Comparison of ENCODE assay signal across 22 cellular contexts in the genomic region with DNA sequence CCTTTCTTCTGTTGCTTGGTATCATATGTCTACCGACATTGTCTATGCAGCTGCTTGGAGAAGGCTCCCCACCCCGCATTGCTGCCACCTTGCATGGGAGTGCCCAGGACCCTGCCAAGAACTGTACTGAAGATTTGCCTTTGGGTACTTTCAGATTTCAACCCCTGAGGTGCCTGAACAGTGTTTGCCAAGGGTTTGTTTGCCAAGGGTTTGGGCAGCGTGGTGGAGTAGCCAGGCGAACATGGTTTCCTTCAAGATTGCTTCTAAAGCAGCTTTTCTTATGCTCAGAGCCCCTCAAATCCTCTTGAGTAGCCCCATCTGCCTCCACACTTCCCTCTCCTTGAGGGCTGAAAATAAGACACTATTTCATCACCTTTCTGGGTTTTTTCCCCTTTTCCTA. TPM values are rescaled to one million over a fixed set of nuclear protein-coding genes. Genes with fewer than 3 reads are reported as not detected.
A peak's percentile ranks its signal among the peaks of the same experiment; 100 is the strongest.
DNase-seq lines count a peak whose midpoint lies in the region; ATAC-seq, FAIRE-seq and TF ChIP-seq lines count a peak whose summit lies in the region.
"Had no signal": no experiment of that assay in that cellular context is flagged by ENCODE, and none has a peak within 500 bp of the region (broad histone marks: within the 10 kb centered on the region; RNA-seq: fewer than 3 reads in every experiment).

No MANE protein-coding gene starts in this region.

- no peak overlapping the region for H3K4me3 Mint-ChIP-seq in osteocyte (ENCODE audit: unreplicated experiment)
- H3K4me3 Mint-ChIP-seq: B cell; CD4-positive, alpha-beta T cell; CD8-positive, alpha-beta T cell had no signal

- H4K91ac ChIP-seq in H1 (replicated peaks; ENCODE audit: insufficient read length, low read length) = no peak overlapping the region

- intact Hi-C loops in mucosa of descending colon (cut with DNase I, micrococcal nuclease) (no loop called here), psoas muscle (cut with DNase I) (no loop called here)

- no peak overlapping the region for H2BK15ac ChIP-seq in H1 (ENCODE audit: low read length)

- no peaks in the 10 kb centered on the region for H3K79me2 ChIP-seq in H1 (ENCODE audit: control insufficient read depth in 1 of 2, insufficient read depth in 2 of 2, low read length in 2 of 2)

- FAIRE-seq in H1 (lab: Jason Lieb, UNC) = no peak
- FAIRE-seq: A549, GM12891, GM19239 had no signal

- peak; percentile 23 for DNase-seq in NCI-H82 (lab: John Stamatoyannopoulos, UW)
- DNase-seq in NCI-H82 treated with DMSO at 0.1 percent for 48 hours (lab: John Stamatoyannopoulos, UW; ENCODE audit: unreplicated experiment) = no peak
- no peak for DNase-seq in H1 (ENCODE audit: low read depth in 1 of 2, low spot score in 2 of 2)
- peak in 1 of 3 donors; percentile 27 for DNase-seq in mucosa of descending colon
- peak; percentile 53 for DNase-seq in osteocyte (ENCODE audit: extremely low spot score, unreplicated experiment)
- no peak for DNase-seq in NCI-H2029 treated with DMSO at 0.1 percent for 48 hours (lab: John Stamatoyannopoulos, UW)
- no peak for DNase-seq in psoas muscle
- DNase-seq in NCI-H1092 treated with DMSO at 0.1 percent for 48 hours (lab: John Stamatoyannopoulos, UW) = no peak
- DNase-seq: AML-193; Caco-2; Calu3; CD4-positive, alpha-beta T cell; CD8-positive, alpha-beta T cell; DMS79 treated with DMSO at 0.1 percent for 48 hours; GF-D8 had no signal

- no peak overlapping the region for H3K14ac ChIP-seq in H1 (ENCODE audit: insufficient read length)

- TF ChIP-seq POLR2A in H1 (IDR thresholded peaks at IDR 0.05; ENCODE audit: control extremely low read depth in 1 of 2, low read depth in 2 of 2, low read length in 2 of 2) = no peak

- CTCF ChIA-PET in H1 (lab: Charles Lee; ENCODE audit: partially characterized antibody) = interaction anchor here (0.5 to 9.2 kb wide), 4 partner anchors 12 to 85 kb away, joined by 3 to 77 read pairs (median 10); no protein-coding TSS in a partner anchor

- no peak overlapping the region for H2AK5ac ChIP-seq in H1 (ENCODE audit: low read depth, low read length)

- no peak overlapping the region for H2BK12ac ChIP-seq in H1 (ENCODE audit: low read depth, low read length)

- H3K4me1 ChIP-seq in H1 (replicated peaks in 1 of 4; ENCODE audit: control insufficient read depth in 3 of 4, insufficient read depth in 4 of 4, low read length in 3 of 4) = peaks cover 0 to 4% (median 1%) of the 10 kb centered on the region in 4 experiments; a peak in 4 of 7 replicates
- peaks cover 4% of the 10 kb centered on the region for H3K4me1 ChIP-seq in mucosa of descending colon (ENCODE audit: low read depth)
- H3K4me1 ChIP-seq in psoas muscle = no peaks in the 10 kb centered on the region
- H3K4me1 ChIP-seq: A549, Caco-2 had no signal

- ATAC-seq in mucosa of descending colon (peak; percentile 56), psoas muscle (no peak)
- ATAC-seq: A549; CD8-positive, alpha-beta T cell had no signal

- no peak overlapping the region for H3K9ac ChIP-seq in H1 (replicated peaks in 1 of 4; ENCODE audit: extremely low read depth in 1 of 4, low read depth in 3 of 4, low read length in 3 of 4)
- H3K9ac ChIP-seq: BLaER1 treated with 17β-estradiol and CSF1 and Interleukin-3, amounts not matched to agents 10 nM and 100 nM had no signal

- H3K79me1 ChIP-seq in H1 (ENCODE audit: low read depth, low read length) = no peaks in the 10 kb centered on the region

- no peak overlapping the region for H3K4me3 ChIP-seq in H1 (ENCODE audit: extremely low read depth in 1 of 4, insufficient read depth in 2 of 4, low read depth in 3 of 4, low read length in 4 of 4)
- H3K4me3 ChIP-seq in mucosa of descending colon = no peak overlapping the region
- H3K4me3 ChIP-seq in psoas muscle = no peak overlapping the region
- H3K4me3 ChIP-seq: A549; BLaER1 treated with 17β-estradiol and CSF1 and Interleukin-3, amounts not matched to agents 10 nM and 100 nM had no signal

- H3K9me3 Mint-ChIP-seq in osteocyte (ENCODE audit: unreplicated experiment) = no peaks in the 10 kb centered on the region
- H3K9me3 Mint-ChIP-seq: CD4-positive, alpha-beta T cell; CD8-positive, alpha-beta T cell had no signal

- H3K4ac ChIP-seq in H1 (replicated peaks; ENCODE audit: insufficient read length, low read depth, low read length) = no peak overlapping the region

- TF ChIP-seq RAD21 in H1 (IDR thresholded peaks at IDR 0.05 in 1 of 2, conservative IDR thresholded peaks at IDR 0.05 in 1 of 2; ENCODE audit: low read depth in 2 of 2, low read length in 2 of 2) = no peak

- no peak overlapping the region for H3K27ac Mint-ChIP-seq in osteocyte (ENCODE audit: unreplicated experiment)
- H3K27ac Mint-ChIP-seq: B cell; CD4-positive, alpha-beta T cell; CD8-positive, alpha-beta T cell had no signal

- H3K4me2 ChIP-seq in H1 (ENCODE audit: insufficient read depth in 1 of 2, low read depth in 2 of 2, low read length in 2 of 2) = no peak overlapping the region
- H3K4me2 ChIP-seq: A549; BLaER1 treated with 17β-estradiol and CSF1 and Interleukin-3, amounts not matched to agents 10 nM and 100 nM had no signal

- H3K36me3 Mint-ChIP-seq in osteocyte (ENCODE audit: unreplicated experiment) = no peaks in the 10 kb centered on the region
- H3K36me3 Mint-ChIP-seq: CD8-positive, alpha-beta T cell had no signal

- H4K20me1 ChIP-seq in H1 (replicated peaks in 1 of 2; ENCODE audit: control insufficient read depth in 1 of 2, insufficient read depth in 2 of 2, low read length in 2 of 2) = no peaks in the 10 kb centered on the region
- H4K20me1 ChIP-seq: BLaER1 treated with 17β-estradiol and CSF1 and Interleukin-3, amounts not matched to agents 10 nM and 100 nM had no signal

- TF ChIP-seq CTCF in H1 (IDR thresholded peaks at IDR 0.05; ENCODE audit: control extremely low read depth in 1 of 3, insufficient read depth in 1 of 3, low read depth in 1 of 3, low read length in 3 of 3) (no peak), mucosa of descending colon (IDR thresholded peaks at IDR 0.05) (no peak), osteocyte (IDR thresholded peaks at IDR 0.05) (no peak), psoas muscle (IDR thresholded peaks at IDR 0.05) (no peak)

- H3K4me1 Mint-ChIP-seq in osteocyte (ENCODE audit: unreplicated experiment) = no peaks in the 10 kb centered on the region

- 89% methylated on average over 4 of the region's 4 CpGs; no CpG with 5 or more reads in 1 of the 2 experiments for WGBS in H1 (ENCODE audit: extremely low coverage in 1 of 2, insufficient coverage in 1 of 2, insufficient read length in 1 of 2, insufficient replicate concordance in 2 of 2, low coverage in 1 of 2, low lambda C conversion rate in 2 of 2, missing lambda C conversion rate in 1 of 2), 2 experiments
- 71 to 77% (median 75%) methylated on average over 4 of the region's 4 CpGs for WGBS in psoas muscle, 3 donors

- POLR2A ChIA-PET in H1 (lab: Charles Lee; ENCODE audit: partially characterized antibody) = interaction anchor here (1.3 kb wide), 1 partner anchor 13 kb away, joined by 3 read pairs; no protein-coding TSS in a partner anchor

- H4K8ac ChIP-seq in H1 (ENCODE audit: extremely low read depth, insufficient read depth, low read length) = no peak overlapping the region

- H3K23ac ChIP-seq in H1 (ENCODE audit: insufficient read length) = no peak overlapping the region

- H3K27me3 ChIP-seq in H1 (replicated peaks in 1 of 4; ENCODE audit: control insufficient read depth in 3 of 4, extremely low read depth in 1 of 4, insufficient read depth in 3 of 4, low read length in 3 of 4) (no peaks in the 10 kb centered on the region), psoas muscle (ENCODE audit: insufficient read depth in 3 of 3, low read length in 2 of 3) (peaks cover 0 to 9% (median 4%) of the 10 kb centered on the region in 3 donors)
- H3K27me3 ChIP-seq: BLaER1 treated with 17β-estradiol and CSF1 and Interleukin-3, amounts not matched to agents 10 nM and 100 nM had no signal

- H2BK120ac ChIP-seq in H1 (replicated peaks; ENCODE audit: low read depth, low read length) = no peak overlapping the region

- no peak for TF ChIP-seq EP300 in H1 (IDR thresholded peaks at IDR 0.05; ENCODE audit: borderline replicate concordance in 1 of 2, low read depth in 2 of 2, low read length in 2 of 2)

- no peak overlapping the region for H3K56ac ChIP-seq in H1 (replicated peaks; ENCODE audit: insufficient read length, low read depth, low read length)

- H4K5ac ChIP-seq in H1 (ENCODE audit: insufficient read length, low read depth, low read length) = no peak overlapping the region

- H2AFZ ChIP-seq in H1 (ENCODE audit: low read length) = 0 out of 2 replicates have a peak overlapping the region, but pooled peaks have one; percentile 30

- H3K36me3 ChIP-seq in H1 (ENCODE audit: control insufficient read depth in 2 of 4, insufficient read depth in 4 of 4, low read length in 3 of 4) = no peaks in the 10 kb centered on the region
- no peaks in the 10 kb centered on the region for H3K36me3 ChIP-seq in mucosa of descending colon (ENCODE audit: low read depth)
- H3K36me3 ChIP-seq in psoas muscle (ENCODE audit: insufficient read depth in 1 of 2, low read depth in 1 of 2) = peaks cover 0 to 2% of the 10 kb centered on the region in 2 donors
- H3K36me3 ChIP-seq: BLaER1 treated with 17β-estradiol and CSF1 and Interleukin-3, amounts not matched to agents 10 nM and 100 nM had no signal

- H2BK20ac ChIP-seq in H1 (ENCODE audit: low read length) = no peak overlapping the region

- H3K18ac ChIP-seq in H1 (ENCODE audit: extremely low read depth, low read length) = no peak overlapping the region

- no peaks in the 10 kb centered on the region for H3K23me2 ChIP-seq in H1 (ENCODE audit: low read depth, low read length)

- H3K9me3 ChIP-seq in H1 (ENCODE audit: insufficient read depth in 2 of 2, low read depth in 1 of 2, low read length in 1 of 2) (no peaks in the 10 kb centered on the region), mucosa of descending colon (no peaks in the 10 kb centered on the region), psoas muscle (no peaks in the 10 kb centered on the region)
- H3K9me3 ChIP-seq: A549 had no signal

- no peak overlapping the region for H2BK5ac ChIP-seq in H1 (ENCODE audit: low read depth, low read length)

- no peak overlapping the region for H3K27ac ChIP-seq in H1 (ENCODE audit: low read depth, low read length)
- H3K27ac ChIP-seq in psoas muscle = no peak overlapping the region
- H3K27ac ChIP-seq: 22Rv1; A549; BLaER1 treated with 17β-estradiol and CSF1 and Interleukin-3, amounts not matched to agents 10 nM and 100 nM; C4-2B had no signal

- peaks cover 50% of the 10 kb centered on the region for H3K27me3 Mint-ChIP-seq in osteocyte (ENCODE audit: unreplicated experiment)

RNA-seq across cellular contexts. Expression of a gene that starts 25.3 kb away (rescaled TPM):
- 25.1 TPM in 2 replicates for total RNA-seq in H1 (2021; fragmentation: NEBNext Ultra II Directional; extraction: Animal tissue kit (Norgen Biotek cat#: 25700))
- 13.6 and 20.4 TPM in 2 replicates for polyA plus RNA-seq in H1 (2011; rRNA removed)
- 9.9 TPM for polyA plus RNA-seq in H1 (2011; cell fraction: cytosol; rRNA removed)
- polyA plus RNA-seq in H1 (2011; cell fraction: nucleus; rRNA removed) = 13.8 TPM
- 10.0 to 10.6 TPM (median 10.3 TPM) in 4 replicates for polyA plus RNA-seq in H1 (2012, experiment 1 of 2)
- polyA plus RNA-seq in H1 (2012, experiment 2 of 2) = 2.0 TPM
- polyA plus RNA-seq in H1 (2013, experiment 1 of 2) = 15.1 TPM
- polyA plus RNA-seq in H1 (2013, experiment 2 of 2) = 14.4 TPM
- 8.5 and 9.7 TPM in 2 replicates for polyA minus RNA-seq in H1 (2011; rRNA and poly(A)+ RNA removed)
- polyA minus RNA-seq in H1 (2011; cell fraction: cytosol; rRNA and poly(A)+ RNA removed) = 12.1 TPM
- polyA minus RNA-seq in H1 (2011; cell fraction: nucleus; rRNA and poly(A)+ RNA removed) = 21.3 TPM
- 10 to 100 TPM; 11.4 to 22.8 (median 15.5) TPM for total RNA-seq in mucosa of descending colon
- total RNA-seq in osteocyte = 20.6 and 25.7 TPM in 2 replicates
- 10 to 100 TPM; 10.2 to 18.8 (median 12.9) TPM for total RNA-seq in psoas muscle
- polyA plus RNA-seq in psoas muscle = 10 to 100 TPM in 1 of 3 donors, 1 to 10 TPM in 2; 8.8 to 23.3 (median 9.3) TPM

Comparison
In these comparisons a context has a peak if more than half of its experiments do, and no peak if none do; other contexts are left out.
1. DNase-seq: peak in NCI-H82 (single experiment) and osteocyte (single experiment); none in NCI-H82 treated with DMSO at 0.1 percent for 48 hours (single experiment), H1 (0 of 2), NCI-H2029 treated with DMSO at 0.1 percent for 48 hours (single experiment), psoas muscle (0 of 2) and NCI-H1092 treated with DMSO at 0.1 percent for 48 hours (single experiment).